In genomic region chr4:132384709-132385108, GRCh38 we compare ENCODE assay signal across 19 cellular contexts.
DNase-seq lines count a peak whose midpoint lies in the region; ATAC-seq and TF ChIP-seq lines count a peak whose summit lies in the region.
"Had no signal": no experiment of that assay in that cellular context is flagged by ENCODE, and none has a peak within 500 bp of the region (broad histone marks: within the 10 kb centered on the region; RNA-seq: fewer than 3 reads in every experiment).

No MANE protein-coding gene starts in this region.

- intact Hi-C loops in PC-3 (cut with micrococcal nuclease) = no loop called here

- H3K36me3 ChIP-seq in PC-3 (ENCODE audit: low read depth, low read length) (no peaks in the 10 kb centered on the region), mesenchymal stem cell (ENCODE audit: control insufficient read depth in 1 of 2, insufficient read depth in 2 of 2, low read depth in 1 of 2, low read length in 2 of 2) (no peaks in the 10 kb centered on the region)
- H3K36me3 ChIP-seq: BE2C, HAP-1 had no signal

- WGBS in mesenchymal stem cell = 33% methylated on average over 1 of the region's 2 CpGs

- TF ChIP-seq CTCF in PC-3 (conservative IDR thresholded peaks at IDR 0.05; ENCODE audit: low read depth, low read length) (no peak), choroid plexus epithelial cell (conservative IDR thresholded peaks at IDR 0.05; ENCODE audit: low read depth, low read length) (no peak)

- POLR2A ChIA-PET in PC-3 (lab: Charles Lee; ENCODE audit: unreplicated experiment) = no interaction called here

- H3K14ac ChIP-seq in mesenchymal stem cell (ENCODE audit: low read length in 2 of 2) = no peak overlapping the region

- H3K79me2 ChIP-seq in PC-3 (ENCODE audit: low read length) = no peaks in the 10 kb centered on the region

- H3K9ac ChIP-seq in PC-3 (ENCODE audit: low read length) (no peak overlapping the region), mesenchymal stem cell (ENCODE audit: low read length) (no peak overlapping the region)

- H3K4me3 ChIP-seq in PC-3 (ENCODE audit: low read length) (no peak overlapping the region), choroid plexus epithelial cell (ENCODE audit: low read depth, low read length) (no peak overlapping the region), mesenchymal stem cell (ENCODE audit: insufficient read depth in 1 of 2, low read depth in 1 of 2, low read length in 2 of 2) (no peak overlapping the region)
- H3K4me3 ChIP-seq: HAP-1 had no signal

- H4K91ac ChIP-seq in mesenchymal stem cell (ENCODE audit: low read length) = no peak overlapping the region

- CTCF ChIA-PET in PC-3 (lab: Charles Lee) = no interaction called here

- H3K4me2 ChIP-seq in PC-3 (ENCODE audit: low read length) = no peak overlapping the region
- no peak overlapping the region for H3K4me2 ChIP-seq in mesenchymal stem cell (ENCODE audit: low read length, poor library complexity, severe bottlenecking)

- no peaks in the 10 kb centered on the region for H3K9me3 ChIP-seq in PC-3 (ENCODE audit: low read length)
- no peaks in the 10 kb centered on the region for H3K9me3 ChIP-seq in mesenchymal stem cell (ENCODE audit: control insufficient read depth, low read length)
- H3K9me3 ChIP-seq: BE2C, HAP-1 had no signal

- no peak overlapping the region for H3K23ac ChIP-seq in mesenchymal stem cell (ENCODE audit: low read length in 2 of 2)

- peak; percentile 78 for ATAC-seq in PC-3
- ATAC-seq: HepG2 had no signal

- no peaks in the 10 kb centered on the region for H3K79me1 ChIP-seq in mesenchymal stem cell (replicated peaks; ENCODE audit: low read length, poor library complexity, severe bottlenecking)

- no peak overlapping the region for H2AK5ac ChIP-seq in mesenchymal stem cell (ENCODE audit: low read length, severe bottlenecking)

- H3K27ac ChIP-seq in PC-3 (ENCODE audit: low read length) = no peak overlapping the region
- no peak overlapping the region for H3K27ac ChIP-seq in mesenchymal stem cell (ENCODE audit: low read length, poor library complexity, severe bottlenecking)

- DNase-seq in ELR (ENCODE audit: low read depth) (peak; percentile 47), PC-3 (peak; percentile 40), choroid plexus epithelial cell (ENCODE audit: low read depth) (peak; percentile 8), non-pigmented ciliary epithelial cell (ENCODE audit: low read depth) (peak; percentile 8), hypothalamus (lab: John Stamatoyannopoulos, UW) (no peak), NCI-H2171 treated with DMSO at 0.1 percent for 48 hours (lab: John Stamatoyannopoulos, UW) (no peak), mesenchymal stem cell (no peak)
- DNase-seq: ACHN; BE2C; C1 segment of cervical spinal cord; CD4-positive, CD25-positive, alpha-beta regulatory T cell; CD8-positive, alpha-beta memory T cell; COR-L47; DMS 273 treated with DMSO at 0.1 percent for 48 hours; DMS53; DND-41; EL had no signal

- H3K4me1 ChIP-seq in PC-3 (ENCODE audit: insufficient read depth, low read length) = 0 out of 2 replicates have a peak, but pooled peaks cover 3% of the 10 kb centered on the region
- H3K4me1 ChIP-seq in mesenchymal stem cell (ENCODE audit: control insufficient read depth, insufficient read depth, low read depth, low read length) = no peaks in the 10 kb centered on the region
- H3K4me1 ChIP-seq: BE2C had no signal

- BruUV-seq in PC-3 (replicated peaks; lab: Mats Ljungman, UMichigan) = no TSS peak

- H3K27me3 ChIP-seq in PC-3 (ENCODE audit: low read length) (no peaks in the 10 kb centered on the region), mesenchymal stem cell (ENCODE audit: control insufficient read depth in 1 of 2, insufficient read depth in 1 of 2, low read length in 2 of 2) (no peaks in the 10 kb centered on the region)
- H3K27me3 ChIP-seq: BE2C had no signal

- H3K4ac ChIP-seq in mesenchymal stem cell (ENCODE audit: low read depth in 1 of 2, low read length in 2 of 2) = no peak overlapping the region

- H2AFZ ChIP-seq in PC-3 (ENCODE audit: low read length) (no peak overlapping the region), mesenchymal stem cell (ENCODE audit: low read depth, low read length) (no peak overlapping the region)

- H3K18ac ChIP-seq in mesenchymal stem cell (ENCODE audit: low read depth in 1 of 2, low read length in 2 of 2) = no peak overlapping the region

- no peaks in the 10 kb centered on the region for H4K20me1 ChIP-seq in PC-3 (ENCODE audit: low read length)

- no peaks in the 10 kb centered on the region for H3K9me2 ChIP-seq in PC-3 (replicated peaks; ENCODE audit: low read length)

- H2BK15ac ChIP-seq in mesenchymal stem cell (ENCODE audit: low read depth, poor library complexity, severe bottlenecking) = no peak overlapping the region

- H2BK12ac ChIP-seq in mesenchymal stem cell (ENCODE audit: low read length in 2 of 2) = no peak overlapping the region

- no peaks in the 10 kb centered on the region for H3F3A ChIP-seq in PC-3 (ENCODE audit: low read length, unreplicated experiment)

- no peak overlapping the region for H2BK5ac ChIP-seq in mesenchymal stem cell (ENCODE audit: low read depth, low read length, poor library complexity, severe bottlenecking)

- no peak overlapping the region for H4K8ac ChIP-seq in mesenchymal stem cell (ENCODE audit: low read length)

- no peak overlapping the region for H2BK120ac ChIP-seq in mesenchymal stem cell (ENCODE audit: low read depth, low read length)

Comparison
In these comparisons a context has a peak if more than half of its experiments do, and no peak if none do; other contexts are left out.
1. DNase-seq: peak in ELR (single experiment), PC-3 (single experiment), choroid plexus epithelial cell (single experiment) and non-pigmented ciliary epithelial cell (single experiment); none in hypothalamus (0 of 51), NCI-H2171 treated with DMSO at 0.1 percent for 48 hours (single experiment) and mesenchymal stem cell (single experiment).